16 cellular contexts compared by ENCODE assay signal in the genomic region with DNA sequence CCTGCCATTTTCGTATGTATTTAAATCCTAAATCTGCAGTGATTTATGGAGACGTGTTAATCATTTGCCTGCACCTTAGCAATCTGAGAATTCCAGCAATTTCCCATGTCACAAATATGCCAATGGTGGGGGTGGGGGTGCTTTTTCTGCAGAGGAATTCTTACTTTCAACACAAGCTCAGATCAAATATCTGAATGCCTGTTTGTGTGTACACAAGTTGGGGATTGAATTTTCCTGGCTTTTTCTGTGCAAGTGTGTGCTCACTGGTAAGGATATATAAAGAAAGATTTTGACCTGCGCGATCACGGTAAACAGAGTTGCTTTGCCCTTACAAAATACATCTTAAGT.
DNase-seq lines count a peak whose midpoint lies in the region; ATAC-seq and TF ChIP-seq lines count a peak whose summit lies in the region.
"Had no signal": no experiment of that assay in that cellular context is flagged by ENCODE, and none has a peak within 500 bp of the region (broad histone marks: within the 10 kb centered on the region; RNA-seq: fewer than 3 reads in every experiment).

No MANE protein-coding gene starts in this region.

- H3K4me1 Mint-ChIP-seq in GM23338 (peaks cover 13% of the 10 kb centered on the region), immature natural killer cell (peaks cover 11 to 29% of the 10 kb centered on the region in 2 donors)
- H3K4me1 Mint-ChIP-seq: B cell had no signal

- TF ChIP-seq CTCF in GM23338 (conservative IDR thresholded peaks at IDR 0.05; ENCODE audit: low read depth in 2 of 2), result no peak
- no peak for TF ChIP-seq CTCF in body of pancreas (IDR thresholded peaks at IDR 0.05)
- no peak for TF ChIP-seq CTCF in smooth muscle cell (IDR thresholded peaks at IDR 0.05; ENCODE audit: borderline replicate concordance, insufficient read depth, poor library complexity, severe bottlenecking)

- H3K9ac ChIP-seq in mesendoderm (ENCODE audit: low read length) (no peak overlapping the region), smooth muscle cell (ENCODE audit: low read depth) (no peak overlapping the region)

- ATAC-seq in GM23338 (no peak), body of pancreas (peak; percentile 64)

- no peak overlapping the region for H3K4ac ChIP-seq in mesendoderm (ENCODE audit: low read depth, low read length)

- H4K8ac ChIP-seq in mesendoderm (ENCODE audit: low read depth, low read length), result no peak overlapping the region

- peak overlapping the region; percentile 44; the same call in 1 of the 2 replicates for H3K4me2 ChIP-seq in GM23338
- H3K4me2 ChIP-seq in mesendoderm (ENCODE audit: low read length), result no peak overlapping the region
- no peak overlapping the region for H3K4me2 ChIP-seq in smooth muscle cell

- H2AK5ac ChIP-seq in mesendoderm (ENCODE audit: low read length), result no peak overlapping the region

- no peak overlapping the region for H3K56ac ChIP-seq in mesendoderm (ENCODE audit: low read length)

- peaks cover 2% of the 10 kb centered on the region for H3K27me3 Mint-ChIP-seq in GM23338 (ENCODE audit: insufficient read depth, low read depth, poor library complexity)
- H3K27me3 Mint-ChIP-seq in immature natural killer cell (ENCODE audit: low read depth in 3 of 3), result peaks cover 0 to 7% (median 0%) of the 10 kb centered on the region in 3 donors
- H3K27me3 Mint-ChIP-seq: CD4-positive, CD25-positive, alpha-beta regulatory T cell had no signal

- no peaks in the 10 kb centered on the region for H3K79me1 ChIP-seq in mesendoderm (ENCODE audit: low read length)

- H4K5ac ChIP-seq in mesendoderm (ENCODE audit: low read length), result no peak overlapping the region

- 24 to 32% methylated on average over 5 of the region's 5 CpGs for WGBS in body of pancreas, 2 donors
- no CpG with 5 or more reads among the region's 5 CpGs for WGBS in mesendoderm (ENCODE audit: extremely low coverage, insufficient coverage, low lambda C conversion rate)
- 85% methylated on average over 5 of the region's 5 CpGs for WGBS in smooth muscle cell (ENCODE audit: low lambda C conversion rate)

- H2BK15ac ChIP-seq in mesendoderm (replicated peaks; ENCODE audit: low read depth), result no peak overlapping the region

- no peak overlapping the region for H3K4me3 ChIP-seq in GM23338
- no peak overlapping the region for H3K4me3 ChIP-seq in body of pancreas
- H3K4me3 ChIP-seq in mesendoderm (ENCODE audit: low read length), result no peak overlapping the region
- H3K4me3 ChIP-seq in smooth muscle cell, result peak overlapping the region; percentile 15
- H3K4me3 ChIP-seq: HAP-1 had no signal

- H3K27ac Mint-ChIP-seq in GM23338 (peak overlapping the region; percentile 28; the same call in 1 of the 2 replicates), immature natural killer cell (no peak overlapping the region)
- H3K27ac Mint-ChIP-seq: B cell; CD4-positive, CD25-positive, alpha-beta regulatory T cell had no signal

- H3K27me3 ChIP-seq in GM23338 (ENCODE audit: insufficient read depth) (no peaks in the 10 kb centered on the region), body of pancreas (no peaks in the 10 kb centered on the region), mesendoderm (ENCODE audit: insufficient read depth, low read length, poor library complexity) (no peaks in the 10 kb centered on the region), smooth muscle cell (ENCODE audit: low read depth) (no peaks in the 10 kb centered on the region)

- H2BK5ac ChIP-seq in mesendoderm (ENCODE audit: low read length), result no peak overlapping the region

- H3K4me3 Mint-ChIP-seq in GM23338 (no peak overlapping the region), immature natural killer cell (no peak overlapping the region)
- H3K4me3 Mint-ChIP-seq: B cell; CD4-positive, CD25-positive, alpha-beta regulatory T cell had no signal

- no peak overlapping the region for H3K18ac ChIP-seq in mesendoderm (ENCODE audit: low read length)

- H3K4me1 ChIP-seq in GM23338 (ENCODE audit: insufficient read depth) (peaks cover 11% of the 10 kb centered on the region), body of pancreas (peaks cover 10% of the 10 kb centered on the region), mesendoderm (ENCODE audit: control insufficient read depth, low read depth, low read length) (no peaks in the 10 kb centered on the region), smooth muscle cell (ENCODE audit: low read depth) (peaks cover 10% of the 10 kb centered on the region)

- no peak overlapping the region for H2AFZ ChIP-seq in GM23338
- no peak overlapping the region for H2AFZ ChIP-seq in smooth muscle cell (ENCODE audit: low read depth)

- H3F3A ChIP-seq in GM23338 (replicated peaks; ENCODE audit: low read depth), result no peaks in the 10 kb centered on the region
- H3F3A ChIP-seq in smooth muscle cell (ENCODE audit: low read depth), result no peaks in the 10 kb centered on the region

- H3K9me3 Mint-ChIP-seq in GM23338 (no peaks in the 10 kb centered on the region), immature natural killer cell (no peaks in the 10 kb centered on the region)
- H3K9me3 Mint-ChIP-seq: CD4-positive, CD25-positive, alpha-beta regulatory T cell had no signal

- TF ChIP-seq POLR2A in body of pancreas (IDR thresholded peaks at IDR 0.05), result no peak

- intact Hi-C loops in body of pancreas (cut with DNase I), result no loop called here

- DNase-seq in GM23338 (ENCODE audit: low spot score), result no peak
- peak in 3 of 4 donors; percentile 9 to 22 (median 12) for DNase-seq in body of pancreas
- peak; percentile 20 for DNase-seq in mesendoderm
- no peak for DNase-seq in smooth muscle cell (lab: John Stamatoyannopoulos, UW; ENCODE audit: unreplicated experiment)
- no peak for DNase-seq in immature natural killer cell
- DNase-seq in DMS153 (lab: John Stamatoyannopoulos, UW), result no peak
- DNase-seq in NK-92 treated with Interleukin-12 subunit alpha and Interleukin-12 subunit beta, amount 100 ng/mL, for 24 hours (lab: John Stamatoyannopoulos, UW), result no peak
- DNase-seq: Calu3; CD4-positive, CD25-positive, alpha-beta regulatory T cell; DMS79; KBM-7; NCI-H1092; NCI-H510A treated with DMSO at 0.1 percent for 48 hours; SIG-M5 had no signal

- H3K9me3 ChIP-seq in body of pancreas, result no peaks in the 10 kb centered on the region
- no peaks in the 10 kb centered on the region for H3K9me3 ChIP-seq in smooth muscle cell (replicated peaks; ENCODE audit: low read depth)
- H3K9me3 ChIP-seq: HAP-1 had no signal

- H3K36me3 ChIP-seq in GM23338 (ENCODE audit: insufficient read depth) (no peaks in the 10 kb centered on the region), body of pancreas (replicated peaks in 1 of 2; ENCODE audit: insufficient read depth in 1 of 2, low read depth in 2 of 2) (no peaks in the 10 kb centered on the region), mesendoderm (ENCODE audit: control insufficient read depth, insufficient read depth, low read length) (no peaks in the 10 kb centered on the region), smooth muscle cell (ENCODE audit: low read depth) (no peaks in the 10 kb centered on the region)
- H3K36me3 ChIP-seq: HAP-1 had no signal

- no peak overlapping the region for H3K23ac ChIP-seq in mesendoderm (ENCODE audit: low read length)

- no peaks in the 10 kb centered on the region for H3K9me2 ChIP-seq in GM23338 (ENCODE audit: insufficient read depth)

- H3K79me2 ChIP-seq in GM23338 (replicated peaks; ENCODE audit: insufficient read depth) (no peaks in the 10 kb centered on the region), mesendoderm (ENCODE audit: control insufficient read depth, insufficient read depth, low read length) (no peaks in the 10 kb centered on the region), smooth muscle cell (ENCODE audit: low read depth) (no peaks in the 10 kb centered on the region)

- H3K27ac ChIP-seq in GM23338 (ENCODE audit: low read depth) (no peak overlapping the region), body of pancreas (peak overlapping the region in 2 of 4 donors; percentile 32 to 35), mesendoderm (ENCODE audit: low read depth, low read length) (no peak overlapping the region), smooth muscle cell (ENCODE audit: low read depth) (no peak overlapping the region)

- H3K36me3 Mint-ChIP-seq in GM23338 (ENCODE audit: low read depth) (no peaks in the 10 kb centered on the region), immature natural killer cell (no peaks in the 10 kb centered on the region)
- H3K36me3 Mint-ChIP-seq: CD4-positive, CD25-positive, alpha-beta regulatory T cell had no signal

- no peak overlapping the region for H2BK120ac ChIP-seq in mesendoderm (ENCODE audit: low read depth, low read length)

- H4K20me1 ChIP-seq in GM23338 (replicated peaks; ENCODE audit: insufficient read depth) (no peaks in the 10 kb centered on the region), smooth muscle cell (ENCODE audit: low read depth) (peaks cover 3% of the 10 kb centered on the region)

TF ChIP-seq in GM23338, 12 proteins besides CTCF, POLR2A, EP300 and RAD21 (continues in another document):
- TF ChIP-seq EZH2 (IDR thresholded peaks at IDR 0.05; ENCODE audit: low read depth, unreplicated experiment), result no peak
- no peak for TF ChIP-seq NANOG (IDR thresholded peaks at IDR 0.05; ENCODE audit: borderline replicate concordance)
- no peak for TF ChIP-seq ZNF114 (CRISPR knock-in tag; IDR thresholded peaks at IDR 0.05)
- TF ChIP-seq ZNF331 (CRISPR knock-in tag; IDR thresholded peaks at IDR 0.05; ENCODE audit: low read depth), result no peak

Comparison
In these comparisons a context has a peak if more than half of its experiments do, and no peak if none do; other contexts are left out.
1. DNase-seq: peak in body of pancreas (3 of 4) and mesendoderm (single experiment); none in GM23338 (single experiment), smooth muscle cell (single experiment), immature natural killer cell (0 of 3), DMS153 (single experiment) and NK-92 treated with Interleukin-12 subunit alpha and Interleukin-12 subunit beta, amount 100 ng/mL, for 24 hours (single experiment).